In the genomic region with DNA sequence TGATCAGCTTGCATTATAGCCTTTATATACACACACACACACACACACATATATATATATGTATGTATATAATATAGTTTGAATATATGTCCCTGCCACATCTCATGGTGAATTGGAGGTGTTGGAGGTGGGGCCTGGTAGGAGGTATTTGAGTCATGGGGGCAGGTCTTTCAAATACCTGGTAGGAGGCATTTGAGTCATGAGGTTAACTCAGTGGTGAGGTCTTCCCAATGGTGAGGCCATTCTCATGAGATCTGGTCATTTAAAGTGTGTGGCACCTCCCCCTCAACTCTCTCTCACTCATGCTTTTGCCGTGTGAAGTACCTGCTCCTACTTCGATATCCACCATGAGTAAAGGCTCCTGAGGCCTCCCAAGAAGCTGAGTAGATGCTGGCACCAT, we compare ENCODE assay signal across 10 cellular contexts. TPM values are rescaled to one million over a fixed set of nuclear protein-coding genes. Genes with fewer than 3 reads are reported as not detected.
"Had no signal": no experiment of that assay in that cellular context is flagged by ENCODE, and none has a peak within 500 bp of the region (broad histone marks: within the 10 kb centered on the region; RNA-seq: fewer than 3 reads in every experiment).

No MANE protein-coding gene starts in this region.

- H3K4me3 ChIP-seq: GM23248, HAP-1 had no signal

- H3K27ac Mint-ChIP-seq: HFFc6, IgD-negative memory B cell had no signal

- H3K4me1 Mint-ChIP-seq: IgD-negative memory B cell had no signal

- ATAC-seq: HCT116, HepG2 had no signal

- H3K9me3 ChIP-seq: HAP-1 had no signal

- H3K27ac ChIP-seq: GM23248, HL-60 had no signal

- DNase-seq: GM23248, GOT3, H7, HFFc6 had no signal

- H2AFZ ChIP-seq: GM23248 had no signal

- H3K36me3 ChIP-seq: HAP-1 had no signal

- H3K4me3 Mint-ChIP-seq: HFFc6, IgD-negative memory B cell had no signal

- FAIRE-seq: HepG2 had no signal

- H3K9ac ChIP-seq: GM23248 had no signal

- H3K36me3 Mint-ChIP-seq: IgD-negative memory B cell had no signal

RNA-seq across cellular contexts. Expression of a gene that starts 27.5 kb away (rescaled TPM):
- total RNA-seq: HT1080 had no signal
